In genomic region chr14:38248629-38249028, GRCh38 we compare ENCODE assay signal across 22 cellular contexts. TPM values are rescaled to one million over a fixed set of nuclear protein-coding genes. Genes with fewer than 3 reads are reported as not detected.
DNase-seq lines count a peak whose midpoint lies in the region; ATAC-seq and TF ChIP-seq lines count a peak whose summit lies in the region.
"Had no signal": no experiment of that assay in that cellular context is flagged by ENCODE, and none has a peak within 500 bp of the region (broad histone marks: within the 10 kb centered on the region; RNA-seq: fewer than 3 reads in every experiment).

No MANE protein-coding gene starts in this region.

- H2AFZ ChIP-seq in hepatocyte, result no peak overlapping the region

- no TSS peak for BruUV-seq in A673 (replicated peaks; lab: Mats Ljungman, UMichigan)

- POLR2A ChIA-PET in A673 (lab: Charles Lee; ENCODE audit: low non-redundant PET), result no interaction called here

- H3K27me3 ChIP-seq in A673 (replicated peaks; ENCODE audit: insufficient read depth, low read depth, low read length, poor library complexity), result no peaks in the 10 kb centered on the region
- peaks cover 11% of the 10 kb centered on the region for H3K27me3 ChIP-seq in hepatocyte

- H3K4me1 ChIP-seq in A673 (ENCODE audit: insufficient read depth, low read length, poor library complexity, severe bottlenecking) (no peaks in the 10 kb centered on the region), hepatocyte (ENCODE audit: insufficient read depth) (no peaks in the 10 kb centered on the region)
- H3K4me1 ChIP-seq: gastroesophageal sphincter, HAP-1, transverse colon had no signal

- DNase-seq in A673 (ENCODE audit: low spot score), result peak; percentile 26
- peak; percentile 45 for DNase-seq in ELR (ENCODE audit: low read depth)
- DNase-seq in SK-MEL-5 (ENCODE audit: low read depth, low spot score), result peak; percentile 3
- DNase-seq in hepatocyte (ENCODE audit: low spot score), result no peak
- DNase-seq in left colon, result no peak
- no peak for DNase-seq in foreskin melanocyte
- DNase-seq in NCI-H2171 (lab: John Stamatoyannopoulos, UW), result no peak
- DNase-seq: activated CD4-positive, alpha-beta T cell treated with anti-CD3 and anti-CD28 coated beads for 36 hours; activated naive CD4-positive, alpha-beta T cell treated with anti-CD3 and anti-CD28 coated beads for 36 hours; immature natural killer cell; KBM-7; occipital lobe; stimulated activated naive B cell treated with anti-CD40 and anti-IgM and Interleukin-4, amounts not matched to agents 10 μg/mL and 1 μg/mL and 100 μg/mL, for 72 hours; T-helper 17 cell; transverse colon had no signal

- in situ Hi-C loops in SK-MEL-5 (cut with HindIII; ENCODE audit: low pct_unique_long_range_greater_than_20kb, low sequenced_read_pairs), result no loop called here

- H3K36me3 ChIP-seq in A673 (ENCODE audit: insufficient read depth, low read length, poor library complexity, severe bottlenecking) (no peaks in the 10 kb centered on the region), hepatocyte (replicated peaks; ENCODE audit: insufficient read depth, low read depth) (no peaks in the 10 kb centered on the region)
- H3K36me3 ChIP-seq: gastroesophageal sphincter, HAP-1, transverse colon had no signal

- H3K79me2 ChIP-seq in hepatocyte, result no peaks in the 10 kb centered on the region

- H3K9me3 ChIP-seq in A673 (ENCODE audit: low read depth, low read length, poor library complexity, severe bottlenecking), result no peaks in the 10 kb centered on the region
- H3K9me3 ChIP-seq in hepatocyte (ENCODE audit: low read depth), result no peaks in the 10 kb centered on the region
- H3K9me3 ChIP-seq: gastroesophageal sphincter, HAP-1, transverse colon had no signal

- intact Hi-C loops in A673 (cut with micrococcal nuclease; ENCODE audit: unreplicated experiment) (no loop called here), left colon (cut with DNase I, micrococcal nuclease) (no loop called here)

- no peak overlapping the region for H3K27ac ChIP-seq in A673 (ENCODE audit: low read depth, low read length, poor library complexity, severe bottlenecking)
- no peak overlapping the region for H3K27ac ChIP-seq in hepatocyte
- H3K27ac ChIP-seq: gastroesophageal sphincter, RWPE1, skin epidermis, transverse colon had no signal

- no peaks in the 10 kb centered on the region for H3K9me2 ChIP-seq in hepatocyte (replicated peaks; ENCODE audit: insufficient read depth)

- H3K4me2 ChIP-seq in hepatocyte, result no peak overlapping the region

- ATAC-seq in HG02885 (IDR thresholded peaks at IDR 0.05; ENCODE audit: poor library complexity, unreplicated experiment), result no peak
- no peak for ATAC-seq in left colon
- ATAC-seq: activated CD4-positive, alpha-beta T cell treated with anti-CD3 and anti-CD28 coated beads for 36 hours; gastroesophageal sphincter; stimulated activated naive B cell treated with anti-CD40 and anti-IgM and Interleukin-4, amounts not matched to agents 10 μg/mL and 1 μg/mL and 100 μg/mL, for 72 hours; T-helper 17 cell had no signal

- no peaks in the 10 kb centered on the region for H4K20me1 ChIP-seq in hepatocyte (ENCODE audit: insufficient read depth, poor library complexity, severe bottlenecking)

- no peak overlapping the region for H3K4me3 ChIP-seq in A673 (ENCODE audit: low read depth, low read length, poor library complexity, severe bottlenecking)
- no peak overlapping the region for H3K4me3 ChIP-seq in hepatocyte
- H3K4me3 ChIP-seq: gastroesophageal sphincter, HAP-1, skin epidermis, transverse colon had no signal

- CTCF ChIA-PET in A673 (lab: Charles Lee), result no interaction called here

- peak; percentile 53; the same call in 1 of the 2 replicates for TF ChIP-seq CTCF in A673 (conservative IDR thresholded peaks at IDR 0.05; ENCODE audit: low read depth, low read length)
- peak; percentile 2 for TF ChIP-seq CTCF in hepatocyte (IDR thresholded peaks at IDR 0.05; ENCODE audit: poor library complexity)

RNA-seq across cellular contexts. Expression of gene CLEC14A, which starts 7.3 kb away (rescaled TPM):
- total RNA-seq in A673 (2021) (not detected in 2 replicates), hepatocyte (2.3 and 4.0 TPM in 2 replicates), left colon (1 to 10 TPM; 5.8 to 7.7 TPM)
- total RNA-seq in SK-MEL-5 (2014; rRNA removed; shearing (Covaris generic)), result not detected in 2 replicates
- polyA plus RNA-seq in SK-MEL-5 (2015; cell fraction: cytosol; rRNA removed), result not detected in 2 replicates
- not detected in 2 replicates for polyA plus RNA-seq in SK-MEL-5 (2015; cell fraction: nucleus; rRNA removed)
- 1.1 and 1.9 TPM in 2 replicates for polyA plus RNA-seq in hepatocyte
- total RNA-seq: activated CD4-positive, alpha-beta T cell treated with anti-CD3 and anti-CD28 coated beads for 36 hours; activated naive CD4-positive, alpha-beta T cell treated with anti-CD3 and anti-CD28 coated beads for 36 hours; NCI-H460; T-helper 17 cell had no signal
- polyA plus RNA-seq: immature natural killer cell had no signal

RNA-seq across cellular contexts. Expression of gene SSTR1, which starts 40.9 kb away (rescaled TPM):
- total RNA-seq in A673 (2021) (3.7 and 3.8 TPM in 2 replicates), hepatocyte (6.0 and 7.3 TPM in 2 replicates), left colon (10 to 100 TPM; 10.0 to 10.5 TPM)
- total RNA-seq in SK-MEL-5 (2014; rRNA removed; shearing (Covaris generic)), result not detected in 2 replicates
- polyA plus RNA-seq in SK-MEL-5 (2015; cell fraction: cytosol; rRNA removed), result not detected in 2 replicates
- not detected in 2 replicates for polyA plus RNA-seq in SK-MEL-5 (2015; cell fraction: nucleus; rRNA removed)
- polyA plus RNA-seq in hepatocyte, result 2.8 and 7.1 TPM in 2 replicates
- total RNA-seq: activated CD4-positive, alpha-beta T cell treated with anti-CD3 and anti-CD28 coated beads for 36 hours; activated naive CD4-positive, alpha-beta T cell treated with anti-CD3 and anti-CD28 coated beads for 36 hours; mesothelial cell of epicardium; NCI-H460; T-helper 17 cell had no signal
- polyA plus RNA-seq: immature natural killer cell had no signal

Comparison
In these comparisons a context has a peak if more than half of its experiments do, and no peak if none do; other contexts are left out.
1. DNase-seq: peak in A673 (single experiment), ELR (single experiment) and SK-MEL-5 (single experiment); none in hepatocyte (single experiment), left colon (0 of 2), foreskin melanocyte (single experiment) and NCI-H2171 (single experiment).